In the genomic region with DNA sequence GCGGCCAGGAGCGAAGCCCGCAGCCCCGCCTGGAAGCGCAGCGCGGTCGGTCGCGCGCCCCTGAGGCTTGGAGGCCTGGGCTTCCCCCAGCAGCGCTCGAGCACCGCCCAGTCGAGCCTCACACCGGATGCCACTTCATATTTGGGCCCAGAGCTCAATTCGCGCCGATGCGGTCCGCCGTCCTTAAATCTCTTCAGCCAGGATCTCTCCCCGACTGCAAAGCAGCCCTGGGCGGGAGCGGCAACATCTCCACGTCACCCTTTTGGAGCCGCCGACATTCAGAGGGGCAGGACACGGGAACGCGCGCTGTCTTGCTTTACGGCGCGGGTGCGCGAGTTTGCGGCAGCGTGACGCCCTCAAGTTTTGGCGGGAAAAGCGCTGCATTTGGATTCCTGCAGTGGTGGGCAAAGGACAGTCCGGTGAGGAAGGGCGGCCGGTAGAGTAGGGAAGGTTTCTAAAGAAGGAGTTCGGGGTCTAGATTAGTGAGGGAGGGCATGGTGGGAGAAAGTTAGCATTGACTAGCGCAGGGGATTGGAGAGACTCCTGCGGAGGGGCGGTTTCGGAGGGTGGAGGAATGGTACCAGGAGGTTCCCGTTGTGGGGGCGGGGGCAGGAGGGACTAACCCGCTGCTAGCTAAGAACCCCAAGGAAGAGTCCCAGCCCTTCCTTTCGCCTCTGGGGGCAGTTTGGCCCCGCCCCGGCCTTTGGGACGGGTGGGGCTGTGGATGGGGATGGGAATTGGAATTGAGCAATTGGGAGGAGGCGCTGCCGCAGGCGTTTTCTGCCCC, we compare ENCODE assay signal across 8 cellular contexts. TPM values are rescaled to one million over a fixed set of nuclear protein-coding genes. Genes with fewer than 3 reads are reported as not detected.
DNase-seq lines count a peak whose midpoint lies in the region; ATAC-seq, FAIRE-seq and TF ChIP-seq lines count a peak whose summit lies in the region.

No MANE protein-coding gene starts in this region.

- H3K9ac ChIP-seq in DND-41 (ENCODE audit: low read depth, low read length) (peak overlapping the region; percentile 92), KMS-11 (peak overlapping the region; percentile 95)

- no peak for FAIRE-seq in RCC 7860 (lab: Jason Lieb, UNC)

- peaks cover 14% of the 10 kb centered on the region for H3K4me1 Mint-ChIP-seq in activated T-helper 17 cell treated with anti-CD3 and anti-CD28 coated beads, Interleukin-2, amount 50 U/mL, for 72 hours
- H3K4me1 Mint-ChIP-seq in natural killer cell = peaks cover 19 to 20% of the 10 kb centered on the region in 2 donors

- DNase-seq in DND-41 (peak; percentile 92), RCC 7860 (ENCODE audit: low spot score) (peak; percentile 77), fibroblast of mammary gland (ENCODE audit: low read depth) (peak; percentile 93), natural killer cell (peak; percentile 80)
- DNase-seq in stimulated activated naive CD4-positive, alpha-beta T cell (lab: John Stamatoyannopoulos, UW) = peak; percentile 66 to 88 (median 84)

- H2AFZ ChIP-seq in DND-41 (ENCODE audit: low read depth, low read length) = peak overlapping the region; percentile 98
- peak overlapping the region; percentile 69 for H2AFZ ChIP-seq in KMS-11 (ENCODE audit: low read depth)

- H3K4me3 ChIP-seq in DND-41 (ENCODE audit: low read depth in 1 of 2, low read length in 2 of 2) = peak overlapping the region; percentile 72 to 95
- H3K4me3 ChIP-seq in KMS-11 (IDR thresholded peaks at IDR 0.05; ENCODE audit: insufficient read depth, low read depth, low read length) = no peak overlapping the region
- H3K4me3 ChIP-seq in fibroblast of mammary gland (ENCODE audit: control insufficient read depth, low read depth, low read length) = peak overlapping the region; percentile 69

- no peaks in the 10 kb centered on the region for H3K9me3 Mint-ChIP-seq in activated T-helper 17 cell treated with anti-CD3 and anti-CD28 coated beads, Interleukin-2, amount 50 U/mL, for 72 hours
- no peaks in the 10 kb centered on the region for H3K9me3 Mint-ChIP-seq in natural killer cell

- H3K36me3 ChIP-seq in DND-41 (ENCODE audit: insufficient read depth, low read length) = peaks cover 57% of the 10 kb centered on the region
- H3K36me3 ChIP-seq in KMS-11 (ENCODE audit: insufficient read depth) = no peaks in the 10 kb centered on the region

- H3K27me3 Mint-ChIP-seq in activated T-helper 17 cell treated with anti-CD3 and anti-CD28 coated beads, Interleukin-2, amount 50 U/mL, for 72 hours = no peaks in the 10 kb centered on the region
- H3K27me3 Mint-ChIP-seq in natural killer cell (ENCODE audit: low read depth in 2 of 2) = no peaks in the 10 kb centered on the region

- H3K4me1 ChIP-seq in DND-41 (ENCODE audit: insufficient read depth, low read length) (peaks cover 51% of the 10 kb centered on the region), KMS-11 (ENCODE audit: low read depth, poor library complexity, severe bottlenecking) (peaks cover 36% of the 10 kb centered on the region)

- H4K20me1 ChIP-seq in DND-41 (ENCODE audit: insufficient read depth, low read length) = peaks cover 28% of the 10 kb centered on the region; the same call in 1 of the 2 replicates
- H4K20me1 ChIP-seq in KMS-11 (ENCODE audit: insufficient read depth) = no peaks in the 10 kb centered on the region

- peak overlapping the region; percentile 91 for H3K4me3 Mint-ChIP-seq in activated T-helper 17 cell treated with anti-CD3 and anti-CD28 coated beads, Interleukin-2, amount 50 U/mL, for 72 hours
- H3K4me3 Mint-ChIP-seq in natural killer cell = peak overlapping the region; percentile 97

- no peaks in the 10 kb centered on the region for H3K9me3 ChIP-seq in DND-41 (ENCODE audit: insufficient read depth, low read length, severe bottlenecking)

- H3K79me2 ChIP-seq in DND-41 (ENCODE audit: insufficient read depth, low read length) (peaks cover 66% of the 10 kb centered on the region), KMS-11 (ENCODE audit: insufficient read depth, low read depth) (peaks cover 33% of the 10 kb centered on the region)

- H3K36me3 Mint-ChIP-seq in activated T-helper 17 cell treated with anti-CD3 and anti-CD28 coated beads, Interleukin-2, amount 50 U/mL, for 72 hours (ENCODE audit: low read depth) = peaks cover 79% of the 10 kb centered on the region
- peaks cover 9% of the 10 kb centered on the region for H3K36me3 Mint-ChIP-seq in natural killer cell

- intact Hi-C loops in natural killer cell (cut with micrococcal nuclease) = loop anchor here (1.0 to 5.0 kb wide), 3 partner anchors 33 to 673 kb away; partner anchors contain the start of genes CCDC15, HYLS1 and STT3A

- peak overlapping the region; percentile 99 for H3K27ac ChIP-seq in DND-41 (ENCODE audit: low read length)
- peak overlapping the region; percentile 96 for H3K27ac ChIP-seq in KMS-11

- H3K27ac Mint-ChIP-seq in activated T-helper 17 cell treated with anti-CD3 and anti-CD28 coated beads, Interleukin-2, amount 50 U/mL, for 72 hours = peak overlapping the region; percentile 96
- peak overlapping the region; percentile 97 to 98 for H3K27ac Mint-ChIP-seq in natural killer cell

- H3K4me2 ChIP-seq in DND-41 (ENCODE audit: insufficient read depth, low read length) = peak overlapping the region; percentile 99
- H3K4me2 ChIP-seq in KMS-11 = peak overlapping the region; percentile 89; the same call in 1 of the 2 replicates

- no peaks in the 10 kb centered on the region for H3K27me3 ChIP-seq in DND-41 (ENCODE audit: insufficient read depth, low read length, poor library complexity)
- H3K27me3 ChIP-seq in KMS-11 (ENCODE audit: insufficient read depth, low read depth) = no peaks in the 10 kb centered on the region

- ATAC-seq in DND-41 (ENCODE audit: insufficient read depth, low read depth) (peak; percentile 81), GM21786 (IDR thresholded peaks at IDR 0.05; ENCODE audit: unreplicated experiment) (peak; percentile 82), natural killer cell (peak; percentile 95 to 96 (median 96))
- ATAC-seq in activated T-helper 17 cell treated with anti-CD3 and anti-CD28 coated beads, Interleukin-2, amount 50 U/mL, for 72 hours (replicated peaks) = peak; percentile 93

- TF ChIP-seq CTCF in DND-41 (IDR thresholded peaks at IDR 0.05; ENCODE audit: borderline replicate concordance, extremely low read depth, low read length, poor library complexity, severe bottlenecking) = no peak
- no peak for TF ChIP-seq CTCF in KMS-11 (conservative IDR thresholded peaks at IDR 0.05; ENCODE audit: low read depth, low read length)
- no peak for TF ChIP-seq CTCF in fibroblast of mammary gland (conservative IDR thresholded peaks at IDR 0.05; ENCODE audit: control insufficient read depth, insufficient read depth, low read depth, low read length)
- no peak for TF ChIP-seq CTCF in natural killer cell (IDR thresholded peaks at IDR 0.05)

RNA-seq across cellular contexts. Expression of gene CHEK1, which starts 0.8 kb away (rescaled TPM):
- total RNA-seq in activated T-helper 17 cell treated with anti-CD3 and anti-CD28 coated beads, Interleukin-2, amount 50 U/mL, for 72 hours = 100 to 1,000 TPM in 1 of 2 donors, 10 to 100 TPM in 1; 96.0 to 147 TPM
- 10 to 100 TPM in 2 of 3 donors, 1 to 10 TPM in 1; 8.9 to 11.4 (median 10.1) TPM for total RNA-seq in natural killer cell

RNA-seq across cellular contexts. Expression of gene STT3A, which starts 33.1 kb away (rescaled TPM):
- 100 to 1,000 TPM; 133 to 146 TPM for total RNA-seq in activated T-helper 17 cell treated with anti-CD3 and anti-CD28 coated beads, Interleukin-2, amount 50 U/mL, for 72 hours
- 10 to 100 TPM; 56.7 to 63.5 (median 62.6) TPM for total RNA-seq in natural killer cell

RNA-seq across cellular contexts. Expression of gene ACRV1, which starts 54.9 kb away (rescaled TPM):
- total RNA-seq in activated T-helper 17 cell treated with anti-CD3 and anti-CD28 coated beads, Interleukin-2, amount 50 U/mL, for 72 hours = not detected
- total RNA-seq in natural killer cell = not detected

RNA-seq across cellular contexts. Expression of gene EI24, which starts 56.5 kb away (rescaled TPM):
- total RNA-seq in activated T-helper 17 cell treated with anti-CD3 and anti-CD28 coated beads, Interleukin-2, amount 50 U/mL, for 72 hours = 10 to 100 TPM; 17.0 to 40.5 TPM
- total RNA-seq in natural killer cell = 10 to 100 TPM; 19.5 to 30.0 (median 20.2) TPM

Comparison
In these comparisons a context has a peak if more than half of its experiments do, and no peak if none do; other contexts are left out.
1. RNA of gene CHEK1, which starts 0.8 kb away (total RNA-seq): 96.0 to 147 TPM in activated T-helper 17 cell treated with anti-CD3 and anti-CD28 coated beads, Interleukin-2, amount 50 U/mL, for 72 hours; 8.9 to 11.4 TPM in natural killer cell; every median in the first group is over 4 times any median in the second.
2. Peak in every context shown above with its lines, with median percentiles within 50 percentile points of each other: ATAC-seq and DNase-seq.